Comparison of ENCODE assay signal across 8 cellular contexts in genomic region chr17:60305141-60305540, GRCh38.
A peak's percentile ranks its signal among the peaks of the same experiment; 100 is the strongest.
DNase-seq lines count a peak whose midpoint lies in the region; ATAC-seq and TF ChIP-seq lines count a peak whose summit lies in the region.

No MANE protein-coding gene starts in this region.

- no peaks in the 10 kb centered on the region for H3K36me3 ChIP-seq in GM23338 (ENCODE audit: insufficient read depth)

- H3F3A ChIP-seq in GM23338 (replicated peaks; ENCODE audit: low read depth): no peaks in the 10 kb centered on the region

- no peak overlapping the region for H2AFZ ChIP-seq in GM23338

- no peaks in the 10 kb centered on the region for H3K9me3 Mint-ChIP-seq in GM23338
- H3K9me3 Mint-ChIP-seq in immature natural killer cell: no peaks in the 10 kb centered on the region

- peaks cover 96% of the 10 kb centered on the region for H3K79me2 ChIP-seq in GM23338 (replicated peaks; ENCODE audit: insufficient read depth)

- H3K4me1 ChIP-seq in GM23338 (ENCODE audit: insufficient read depth): peaks cover 32% of the 10 kb centered on the region

- peak; percentile 63 for ATAC-seq in GM23338

- H3K36me3 Mint-ChIP-seq in GM23338 (ENCODE audit: low read depth) (peaks cover 4% of the 10 kb centered on the region; the same call in 1 of the 3 replicates), immature natural killer cell (peaks cover 4 to 17% (median 5%) of the 10 kb centered on the region in 3 donors)

- no peak overlapping the region for H3K27ac Mint-ChIP-seq in GM23338
- peak overlapping the region in 5 of 6 donors; percentile 67 to 83 (median 73) for H3K27ac Mint-ChIP-seq in immature natural killer cell

- DNase-seq in GM12865 (ENCODE audit: low read depth) (peak; percentile 80), GM23338 (ENCODE audit: low spot score) (peak; percentile 45), SIG-M5 (lab: John Stamatoyannopoulos, UW) (peak; percentile 53), immature natural killer cell (peak; percentile 2 to 8 (median 2)), RKO (ENCODE audit: low spot score) (no peak), NCI-H446 treated with DMSO at 0.1 percent for 48 hours (lab: John Stamatoyannopoulos, UW) (no peak), GOT3 (lab: John Stamatoyannopoulos, UW) (no peak), NCI-H82 (lab: John Stamatoyannopoulos, UW) (no peak)

- peaks cover 4% of the 10 kb centered on the region for H3K27me3 Mint-ChIP-seq in GM23338 (ENCODE audit: insufficient read depth, low read depth, poor library complexity)
- no peaks in the 10 kb centered on the region for H3K27me3 Mint-ChIP-seq in immature natural killer cell (ENCODE audit: low read depth in 3 of 3)

- H3K4me3 ChIP-seq in GM12865 (ENCODE audit: low read depth, low read length) (peak overlapping the region; percentile 39; the same call in 1 of the 2 replicates), GM23338 (no peak overlapping the region)

- H3K9me2 ChIP-seq in GM23338 (ENCODE audit: insufficient read depth): no peaks in the 10 kb centered on the region

- H3K27me3 ChIP-seq in GM23338 (ENCODE audit: insufficient read depth): no peaks in the 10 kb centered on the region

- TF ChIP-seq CTCF in GM12865 (IDR thresholded peaks at IDR 0.05; ENCODE audit: insufficient read depth, low read depth, low read length, missing control alignments) (no peak), GM23338 (conservative IDR thresholded peaks at IDR 0.05; ENCODE audit: low read depth in 2 of 2) (no peak)

- H3K4me3 Mint-ChIP-seq in GM23338 (no peak overlapping the region), immature natural killer cell (peak overlapping the region in 3 of 5 donors; percentile 5 to 25 (median 8))

- peaks cover 51% of the 10 kb centered on the region for H4K20me1 ChIP-seq in GM23338 (replicated peaks; ENCODE audit: insufficient read depth)

- H3K4me1 Mint-ChIP-seq in GM23338: peaks cover 21% of the 10 kb centered on the region
- peaks cover 25 to 37% of the 10 kb centered on the region in 2 donors for H3K4me1 Mint-ChIP-seq in immature natural killer cell

- H3K27ac ChIP-seq in GM23338 (ENCODE audit: low read depth): no peak overlapping the region

- H3K4me2 ChIP-seq in GM23338: no peak overlapping the region

TF ChIP-seq in GM23338, 12 proteins besides CTCF, POLR2A, EP300 and RAD21:
- no peak for TF ChIP-seq STAT1 (IDR thresholded peaks at IDR 0.05; ENCODE audit: unreplicated experiment)
- TF ChIP-seq JUNB (IDR thresholded peaks at IDR 0.05; ENCODE audit: unreplicated experiment): no peak
- TF ChIP-seq, protein P1, sequence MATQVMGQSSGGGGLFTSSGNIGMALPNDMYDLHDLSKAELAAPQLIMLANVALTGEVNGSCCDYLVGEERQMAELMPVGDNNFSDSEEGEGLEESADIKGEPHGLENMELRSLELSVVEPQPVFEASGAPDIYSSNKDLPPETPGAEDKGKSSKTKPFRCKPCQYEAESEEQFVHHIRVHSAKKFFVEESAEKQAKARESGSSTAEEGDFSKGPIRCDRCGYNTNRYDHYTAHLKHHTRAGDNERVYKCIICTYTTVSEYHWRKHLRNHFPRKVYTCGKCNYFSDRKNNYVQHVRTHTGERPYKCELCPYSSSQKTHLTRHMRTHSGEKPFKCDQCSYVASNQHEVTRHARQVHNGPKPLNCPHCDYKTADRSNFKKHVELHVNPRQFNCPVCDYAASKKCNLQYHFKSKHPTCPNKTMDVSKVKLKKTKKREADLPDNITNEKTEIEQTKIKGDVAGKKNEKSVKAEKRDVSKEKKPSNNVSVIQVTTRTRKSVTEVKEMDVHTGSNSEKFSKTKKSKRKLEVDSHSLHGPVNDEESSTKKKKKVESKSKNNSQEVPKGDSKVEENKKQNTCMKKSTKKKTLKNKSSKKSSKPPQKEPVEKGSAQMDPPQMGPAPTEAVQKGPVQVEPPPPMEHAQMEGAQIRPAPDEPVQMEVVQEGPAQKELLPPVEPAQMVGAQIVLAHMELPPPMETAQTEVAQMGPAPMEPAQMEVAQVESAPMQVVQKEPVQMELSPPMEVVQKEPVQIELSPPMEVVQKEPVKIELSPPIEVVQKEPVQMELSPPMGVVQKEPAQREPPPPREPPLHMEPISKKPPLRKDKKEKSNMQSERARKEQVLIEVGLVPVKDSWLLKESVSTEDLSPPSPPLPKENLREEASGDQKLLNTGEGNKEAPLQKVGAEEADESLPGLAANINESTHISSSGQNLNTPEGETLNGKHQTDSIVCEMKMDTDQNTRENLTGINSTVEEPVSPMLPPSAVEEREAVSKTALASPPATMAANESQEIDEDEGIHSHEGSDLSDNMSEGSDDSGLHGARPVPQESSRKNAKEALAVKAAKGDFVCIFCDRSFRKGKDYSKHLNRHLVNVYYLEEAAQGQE (IDR thresholded peaks at IDR 0.05; ENCODE audit: unreplicated experiment): no peak
- no peak for TF ChIP-seq ZNF331 (CRISPR knock-in tag; IDR thresholded peaks at IDR 0.05; ENCODE audit: low read depth)
- TF ChIP-seq EZH2phosphoT487 (IDR thresholded peaks at IDR 0.05; ENCODE audit: unreplicated experiment): no peak
- no peak for TF ChIP-seq NANOG (IDR thresholded peaks at IDR 0.05; ENCODE audit: borderline replicate concordance)
- no peak for TF ChIP-seq EZH2 (IDR thresholded peaks at IDR 0.05; ENCODE audit: low read depth, unreplicated experiment)
- TF ChIP-seq, protein P2, sequence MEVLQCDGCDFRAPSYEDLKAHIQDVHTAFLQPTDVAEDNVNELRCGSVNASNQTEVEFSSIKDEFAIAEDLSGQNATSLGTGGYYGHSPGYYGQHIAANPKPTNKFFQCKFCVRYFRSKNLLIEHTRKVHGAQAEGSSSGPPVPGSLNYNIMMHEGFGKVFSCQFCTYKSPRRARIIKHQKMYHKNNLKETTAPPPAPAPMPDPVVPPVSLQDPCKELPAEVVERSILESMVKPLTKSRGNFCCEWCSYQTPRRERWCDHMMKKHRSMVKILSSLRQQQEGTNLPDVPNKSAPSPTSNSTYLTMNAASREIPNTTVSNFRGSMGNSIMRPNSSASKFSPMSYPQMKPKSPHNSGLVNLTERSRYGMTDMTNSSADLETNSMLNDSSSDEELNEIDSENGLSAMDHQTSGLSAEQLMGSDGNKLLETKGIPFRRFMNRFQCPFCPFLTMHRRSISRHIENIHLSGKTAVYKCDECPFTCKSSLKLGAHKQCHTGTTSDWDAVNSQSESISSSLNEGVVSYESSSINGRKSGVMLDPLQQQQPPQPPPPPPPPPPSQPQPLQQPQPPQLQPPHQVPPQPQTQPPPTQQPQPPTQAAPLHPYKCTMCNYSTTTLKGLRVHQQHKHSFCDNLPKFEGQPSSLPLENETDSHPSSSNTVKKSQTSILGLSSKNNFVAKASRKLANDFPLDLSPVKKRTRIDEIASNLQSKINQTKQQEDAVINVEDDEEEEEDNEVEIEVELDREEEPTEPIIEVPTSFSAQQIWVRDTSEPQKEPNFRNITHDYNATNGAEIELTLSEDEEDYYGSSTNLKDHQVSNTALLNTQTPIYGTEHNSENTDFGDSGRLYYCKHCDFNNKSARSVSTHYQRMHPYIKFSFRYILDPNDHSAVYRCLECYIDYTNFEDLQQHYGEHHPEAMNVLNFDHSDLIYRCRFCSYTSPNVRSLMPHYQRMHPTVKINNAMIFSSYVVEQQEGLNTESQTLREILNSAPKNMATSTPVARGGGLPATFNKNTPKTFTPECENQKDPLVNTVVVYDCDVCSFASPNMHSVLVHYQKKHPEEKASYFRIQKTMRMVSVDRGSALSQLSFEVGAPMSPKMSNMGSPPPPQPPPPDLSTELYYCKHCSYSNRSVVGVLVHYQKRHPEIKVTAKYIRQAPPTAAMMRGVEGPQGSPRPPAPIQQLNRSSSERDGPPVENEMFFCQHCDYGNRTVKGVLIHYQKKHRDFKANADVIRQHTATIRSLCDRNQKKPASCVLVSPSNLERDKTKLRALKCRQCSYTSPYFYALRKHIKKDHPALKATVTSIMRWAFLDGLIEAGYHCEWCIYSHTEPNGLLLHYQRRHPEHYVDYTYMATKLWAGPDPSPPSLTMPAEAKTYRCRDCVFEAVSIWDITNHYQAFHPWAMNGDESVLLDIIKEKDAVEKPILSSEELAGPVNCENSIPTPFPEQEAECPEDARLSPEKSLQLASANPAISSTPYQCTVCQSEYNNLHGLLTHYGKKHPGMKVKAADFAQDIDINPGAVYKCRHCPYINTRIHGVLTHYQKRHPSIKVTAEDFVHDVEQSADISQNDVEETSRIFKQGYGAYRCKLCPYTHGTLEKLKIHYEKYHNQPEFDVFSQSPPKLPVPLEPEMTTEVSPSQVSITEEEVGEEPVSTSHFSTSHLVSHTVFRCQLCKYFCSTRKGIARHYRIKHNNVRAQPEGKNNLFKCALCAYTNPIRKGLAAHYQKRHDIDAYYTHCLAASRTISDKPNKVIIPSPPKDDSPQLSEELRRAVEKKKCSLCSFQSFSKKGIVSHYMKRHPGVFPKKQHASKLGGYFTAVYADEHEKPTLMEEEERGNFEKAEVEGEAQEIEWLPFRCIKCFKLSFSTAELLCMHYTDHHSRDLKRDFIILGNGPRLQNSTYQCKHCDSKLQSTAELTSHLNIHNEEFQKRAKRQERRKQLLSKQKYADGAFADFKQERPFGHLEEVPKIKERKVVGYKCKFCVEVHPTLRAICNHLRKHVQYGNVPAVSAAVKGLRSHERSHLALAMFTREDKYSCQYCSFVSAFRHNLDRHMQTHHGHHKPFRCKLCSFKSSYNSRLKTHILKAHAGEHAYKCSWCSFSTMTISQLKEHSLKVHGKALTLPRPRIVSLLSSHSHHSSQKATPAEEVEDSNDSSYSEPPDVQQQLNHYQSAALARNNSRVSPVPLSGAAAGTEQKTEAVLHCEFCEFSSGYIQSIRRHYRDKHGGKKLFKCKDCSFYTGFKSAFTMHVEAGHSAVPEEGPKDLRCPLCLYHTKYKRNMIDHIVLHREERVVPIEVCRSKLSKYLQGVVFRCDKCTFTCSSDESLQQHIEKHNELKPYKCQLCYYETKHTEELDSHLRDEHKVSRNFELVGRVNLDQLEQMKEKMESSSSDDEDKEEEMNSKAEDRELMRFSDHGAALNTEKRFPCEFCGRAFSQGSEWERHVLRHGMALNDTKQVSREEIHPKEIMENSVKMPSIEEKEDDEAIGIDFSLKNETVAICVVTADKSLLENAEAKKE (CRISPR knock-in tag; IDR thresholded peaks at IDR 0.05): no peak
- TF ChIP-seq POLR2AphosphoS5 (IDR thresholded peaks at IDR 0.05; ENCODE audit: low read depth): no peak
- TF ChIP-seq, protein P3, sequence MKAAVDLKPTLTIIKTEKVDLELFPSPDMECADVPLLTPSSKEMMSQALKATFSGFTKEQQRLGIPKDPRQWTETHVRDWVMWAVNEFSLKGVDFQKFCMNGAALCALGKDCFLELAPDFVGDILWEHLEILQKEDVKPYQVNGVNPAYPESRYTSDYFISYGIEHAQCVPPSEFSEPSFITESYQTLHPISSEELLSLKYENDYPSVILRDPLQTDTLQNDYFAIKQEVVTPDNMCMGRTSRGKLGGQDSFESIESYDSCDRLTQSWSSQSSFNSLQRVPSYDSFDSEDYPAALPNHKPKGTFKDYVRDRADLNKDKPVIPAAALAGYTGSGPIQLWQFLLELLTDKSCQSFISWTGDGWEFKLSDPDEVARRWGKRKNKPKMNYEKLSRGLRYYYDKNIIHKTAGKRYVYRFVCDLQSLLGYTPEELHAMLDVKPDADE (IDR thresholded peaks at IDR 0.05): no peak
- no peak for TF ChIP-seq CREB1 (CRISPR knock-in tag; IDR thresholded peaks at IDR 0.05; ENCODE audit: low read depth)
- no peak for TF ChIP-seq ZNF114 (CRISPR knock-in tag; IDR thresholded peaks at IDR 0.05)

Comparison
In these comparisons a context has a peak if more than half of its experiments do, and no peak if none do; other contexts are left out.
1. DNase-seq: peak in GM12865 (single experiment), GM23338 (single experiment), SIG-M5 (single experiment) and immature natural killer cell (3 of 3); none in RKO (single experiment), NCI-H446 treated with DMSO at 0.1 percent for 48 hours (single experiment), GOT3 (single experiment) and NCI-H82 (single experiment).